16 cellular contexts compared by ENCODE assay signal in the genomic region with DNA sequence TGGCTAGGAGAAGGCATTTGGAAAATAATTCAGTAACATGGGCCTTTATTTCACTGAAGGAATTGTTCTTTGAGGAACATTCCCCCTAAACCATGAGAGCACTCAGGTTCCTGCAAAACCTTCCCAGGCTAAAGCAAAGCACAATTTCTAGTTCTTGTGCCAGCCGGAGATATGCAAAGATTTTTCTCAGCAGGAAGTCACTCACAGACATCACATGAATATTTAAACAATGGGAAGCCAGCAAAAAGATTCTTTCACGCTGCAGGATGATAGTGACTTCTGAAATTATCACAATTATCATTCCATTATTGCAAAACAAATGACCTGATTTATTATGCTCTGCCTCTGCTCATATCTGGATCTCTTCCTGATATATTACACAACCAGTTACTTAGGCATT.
A peak's percentile ranks its signal among the peaks of the same experiment; 100 is the strongest.
DNase-seq lines count a peak whose midpoint lies in the region; ATAC-seq, FAIRE-seq and TF ChIP-seq lines count a peak whose summit lies in the region.
"Had no signal": no experiment of that assay in that cellular context is flagged by ENCODE, and none has a peak within 500 bp of the region (broad histone marks: within the 10 kb centered on the region; RNA-seq: fewer than 3 reads in every experiment).

No MANE protein-coding gene starts in this region.

- H3K4me1 Mint-ChIP-seq in GM23338: peaks cover 37% of the 10 kb centered on the region
- peaks cover 13% of the 10 kb centered on the region for H3K4me1 Mint-ChIP-seq in activated T-helper 1 cell treated with anti-CD3 and anti-CD28 coated beads, Interleukin-12 subunit alpha, Interleukin-12 subunit beta, Interleukin-2, Interleukin-4 antibody, amounts not matched to agents 30 ng/mL and 10 ng/mL and 1 ng/mL, durations not matched to agents 14 hours and 24 hours and 36 hours (ENCODE audit: low read depth)
- H3K4me1 Mint-ChIP-seq: B cell had no signal

- TF ChIP-seq RAD21 in H1 (IDR thresholded peaks at IDR 0.05 in 1 of 2, conservative IDR thresholded peaks at IDR 0.05 in 1 of 2; ENCODE audit: low read depth in 2 of 2, low read length in 2 of 2): no peak

- H3K27ac ChIP-seq in GM23338 (ENCODE audit: low read depth): peak overlapping the region; percentile 47; the same call in 1 of the 2 replicates
- no peak overlapping the region for H3K27ac ChIP-seq in Karpas-422 (ENCODE audit: low read length)
- H3K27ac ChIP-seq in H1 (ENCODE audit: low read depth, low read length): peak overlapping the region; percentile 38; the same call in 1 of the 2 replicates
- peak overlapping the region; percentile 24 for H3K27ac ChIP-seq in neuronal stem cell (replicated peaks; ENCODE audit: low read length)
- H3K27ac ChIP-seq in thyroid gland: no peak overlapping the region

- H3F3A ChIP-seq in GM23338 (replicated peaks; ENCODE audit: low read depth): no peaks in the 10 kb centered on the region

- H3K18ac ChIP-seq in H1 (ENCODE audit: extremely low read depth, low read length) (no peak overlapping the region), neuronal stem cell (ENCODE audit: low read length) (no peak overlapping the region)

- H3K9me2 ChIP-seq in GM23338 (ENCODE audit: insufficient read depth): peaks cover 7% of the 10 kb centered on the region; the same call in 1 of the 2 replicates
- no peaks in the 10 kb centered on the region for H3K9me2 ChIP-seq in Karpas-422 (replicated peaks; ENCODE audit: insufficient read depth, low read length)

- H4K20me1 ChIP-seq in GM23338 (replicated peaks; ENCODE audit: insufficient read depth) (no peaks in the 10 kb centered on the region), Karpas-422 (ENCODE audit: insufficient read depth, low read depth, low read length) (no peaks in the 10 kb centered on the region), H1 (replicated peaks in 1 of 2; ENCODE audit: control insufficient read depth in 1 of 2, insufficient read depth in 2 of 2, low read length in 2 of 2) (no peaks in the 10 kb centered on the region)

- no peak for TF ChIP-seq EP300 in H1 (IDR thresholded peaks at IDR 0.05; ENCODE audit: borderline replicate concordance in 1 of 2, low read depth in 2 of 2, low read length in 2 of 2)

- H2BK5ac ChIP-seq in H1 (ENCODE audit: low read depth, low read length) (no peak overlapping the region), neuronal stem cell (ENCODE audit: low read length) (no peak overlapping the region)

- H3K9me3 Mint-ChIP-seq in GM23338: peaks cover 7% of the 10 kb centered on the region; the same call in 2 of the 3 replicates
- no peaks in the 10 kb centered on the region for H3K9me3 Mint-ChIP-seq in activated T-helper 1 cell treated with anti-CD3 and anti-CD28 coated beads, Interleukin-12 subunit alpha, Interleukin-12 subunit beta, Interleukin-2, Interleukin-4 antibody, amounts not matched to agents 30 ng/mL and 10 ng/mL and 1 ng/mL, durations not matched to agents 14 hours and 24 hours and 36 hours
- H3K9me3 Mint-ChIP-seq: CD4-positive, CD25-positive, alpha-beta regulatory T cell had no signal

- no peaks in the 10 kb centered on the region for H3K27me3 ChIP-seq in GM23338 (ENCODE audit: insufficient read depth)
- no peaks in the 10 kb centered on the region for H3K27me3 ChIP-seq in Karpas-422 (ENCODE audit: low read length)
- peaks cover 0 to 1% (median 0%) of the 10 kb centered on the region in 4 experiments; a peak in 1 of 7 replicates for H3K27me3 ChIP-seq in H1 (replicated peaks in 1 of 4; ENCODE audit: control insufficient read depth in 3 of 4, extremely low read depth in 1 of 4, insufficient read depth in 3 of 4, low read length in 3 of 4)
- no peaks in the 10 kb centered on the region for H3K27me3 ChIP-seq in neuronal stem cell (ENCODE audit: control insufficient read depth in 3 of 3, insufficient read depth in 3 of 3, low read depth in 1 of 3, low read length in 3 of 3)
- no peaks in the 10 kb centered on the region for H3K27me3 ChIP-seq in thyroid gland

- 37% methylated on average over 2 of the region's 2 CpGs; no CpG with 5 or more reads in 1 of the 2 experiments for WGBS in H1 (ENCODE audit: extremely low coverage in 1 of 2, insufficient coverage in 1 of 2, insufficient read length in 1 of 2, insufficient replicate concordance in 2 of 2, low coverage in 1 of 2, low lambda C conversion rate in 2 of 2, missing lambda C conversion rate in 1 of 2), 2 experiments
- WGBS in neuronal stem cell (ENCODE audit: extremely low coverage in 2 of 2, insufficient read length in 2 of 2, insufficient replicate concordance in 1 of 2), 2 donors: no CpG with 5 or more reads among the region's 2 CpGs
- 63 to 69% methylated on average over 2 of the region's 2 CpGs for WGBS in thyroid gland, 2 donors

- peaks cover 5% of the 10 kb centered on the region for H3K36me3 Mint-ChIP-seq in GM23338 (ENCODE audit: low read depth)
- peaks cover 3% of the 10 kb centered on the region for H3K36me3 Mint-ChIP-seq in activated T-helper 1 cell treated with anti-CD3 and anti-CD28 coated beads, Interleukin-12 subunit alpha, Interleukin-12 subunit beta, Interleukin-2, Interleukin-4 antibody, amounts not matched to agents 30 ng/mL and 10 ng/mL and 1 ng/mL, durations not matched to agents 14 hours and 24 hours and 36 hours (ENCODE audit: low read depth)
- H3K36me3 Mint-ChIP-seq: CD4-positive, CD25-positive, alpha-beta regulatory T cell had no signal

- no peaks in the 10 kb centered on the region for H3K23me2 ChIP-seq in H1 (ENCODE audit: low read depth, low read length)

- H3K79me2 ChIP-seq in GM23338 (replicated peaks; ENCODE audit: insufficient read depth): no peaks in the 10 kb centered on the region
- H3K79me2 ChIP-seq in Karpas-422 (ENCODE audit: low read length): no peaks in the 10 kb centered on the region
- no peaks in the 10 kb centered on the region for H3K79me2 ChIP-seq in H1 (ENCODE audit: control insufficient read depth in 1 of 2, insufficient read depth in 2 of 2, low read length in 2 of 2)

- no peak overlapping the region for H2BK12ac ChIP-seq in H1 (ENCODE audit: low read depth, low read length)
- no peak overlapping the region for H2BK12ac ChIP-seq in neuronal stem cell (ENCODE audit: low read length)

- no peaks in the 10 kb centered on the region for H3K79me1 ChIP-seq in H1 (ENCODE audit: low read depth, low read length)
- no peaks in the 10 kb centered on the region for H3K79me1 ChIP-seq in neuronal stem cell (ENCODE audit: low read depth, low read length)

- no peak overlapping the region for H3K56ac ChIP-seq in H1 (replicated peaks; ENCODE audit: insufficient read length, low read depth, low read length)

- POLR2A ChIA-PET in H1 (lab: Charles Lee; ENCODE audit: partially characterized antibody): interaction anchor here (1.2 kb wide), 1 partner anchor 17 kb away, joined by 4 read pairs; no protein-coding TSS in a partner anchor

- DNase-seq in GM23338 (ENCODE audit: low spot score): peak; percentile 13
- DNase-seq in Karpas-422: peak; percentile 6
- DNase-seq in H1 (ENCODE audit: low read depth in 1 of 2, low spot score in 2 of 2): no peak
- no peak for DNase-seq in neuronal stem cell (ENCODE audit: low spot score)
- DNase-seq in left cardiac atrium: no peak
- no peak for DNase-seq in activated T-helper 1 cell treated with anti-CD3 and anti-CD28 coated beads, Interleukin-12 subunit alpha, Interleukin-12 subunit beta, Interleukin-2, Interleukin-4 antibody, amounts not matched to agents 30 ng/mL and 10 ng/mL and 1 ng/mL, durations not matched to agents 14 hours and 24 hours and 36 hours (ENCODE audit: low spot score)
- no peak for DNase-seq in thyroid gland
- DNase-seq: CD4-positive, CD25-positive, alpha-beta regulatory T cell; KG1; NCI-H1694 treated with DMSO at 0.1 percent for 48 hours; NCI-H2107; NCI-H446; NCI-H774; PC-3 had no signal

- FAIRE-seq in H1 (lab: Jason Lieb, UNC): no peak

- no peaks in the 10 kb centered on the region for H3K27me3 Mint-ChIP-seq in GM23338 (ENCODE audit: insufficient read depth, low read depth, poor library complexity)
- no peaks in the 10 kb centered on the region for H3K27me3 Mint-ChIP-seq in activated T-helper 1 cell treated with anti-CD3 and anti-CD28 coated beads, Interleukin-12 subunit alpha, Interleukin-12 subunit beta, Interleukin-2, Interleukin-4 antibody, amounts not matched to agents 30 ng/mL and 10 ng/mL and 1 ng/mL, durations not matched to agents 14 hours and 24 hours and 36 hours (ENCODE audit: insufficient read depth)
- H3K27me3 Mint-ChIP-seq: B cell; CD4-positive, CD25-positive, alpha-beta regulatory T cell had no signal

- H3K14ac ChIP-seq in H1 (ENCODE audit: insufficient read length): no peak overlapping the region
- H3K14ac ChIP-seq in neuronal stem cell (ENCODE audit: low read length): no peak overlapping the region

- H4K91ac ChIP-seq in H1 (replicated peaks; ENCODE audit: insufficient read length, low read length) (no peak overlapping the region), neuronal stem cell (ENCODE audit: low read depth, low read length, poor library complexity) (no peak overlapping the region)

- no peak overlapping the region for H2BK15ac ChIP-seq in H1 (ENCODE audit: low read length)
- H2BK15ac ChIP-seq in neuronal stem cell (ENCODE audit: low read length): no peak overlapping the region

- ATAC-seq in GM23338: no peak
- ATAC-seq in left cardiac atrium: no peak
- ATAC-seq: PC-3 had no signal

- no peaks in the 10 kb centered on the region for H3K36me3 ChIP-seq in GM23338 (ENCODE audit: insufficient read depth)
- no peaks in the 10 kb centered on the region for H3K36me3 ChIP-seq in Karpas-422 (ENCODE audit: insufficient read depth, low read length)
- no peaks in the 10 kb centered on the region for H3K36me3 ChIP-seq in H1 (ENCODE audit: control insufficient read depth in 2 of 4, insufficient read depth in 4 of 4, low read length in 3 of 4)
- H3K36me3 ChIP-seq in neuronal stem cell (replicated peaks in 1 of 2; ENCODE audit: control insufficient read depth in 2 of 2, insufficient read depth in 2 of 2, low read length in 2 of 2): no peaks in the 10 kb centered on the region
- no peaks in the 10 kb centered on the region for H3K36me3 ChIP-seq in thyroid gland
- H3K36me3 ChIP-seq: HAP-1 had no signal

- CTCF ChIA-PET in H1 (lab: Charles Lee; ENCODE audit: partially characterized antibody): interaction anchor here (0.5 to 2.0 kb wide), 5 partner anchors 9 to 692 kb away, joined by 3 to 7 read pairs (median 3); no protein-coding TSS in a partner anchor

- TF ChIP-seq POLR2A in H1 (IDR thresholded peaks at IDR 0.05; ENCODE audit: control extremely low read depth in 1 of 2, low read depth in 2 of 2, low read length in 2 of 2) (no peak), thyroid gland (IDR thresholded peaks at IDR 0.05) (no peak)

- H2BK120ac ChIP-seq in H1 (replicated peaks; ENCODE audit: low read depth, low read length): no peak overlapping the region
- H2BK120ac ChIP-seq in neuronal stem cell (ENCODE audit: low read depth, low read length): no peak overlapping the region

- H3K4me2 ChIP-seq in GM23338 (peak overlapping the region; percentile 54), Karpas-422 (ENCODE audit: low read depth, low read length, poor library complexity, severe bottlenecking) (no peak overlapping the region), H1 (ENCODE audit: insufficient read depth in 1 of 2, low read depth in 2 of 2, low read length in 2 of 2) (peak overlapping the region; percentile 20 to 86; a peak in 1 of 4 replicates), neuronal stem cell (ENCODE audit: insufficient read depth, low read length, poor library complexity, severe bottlenecking) (no peak overlapping the region)

- no peak overlapping the region for H3K4me3 ChIP-seq in GM23338
- no peak overlapping the region for H3K4me3 ChIP-seq in Karpas-422 (ENCODE audit: low read length)
- H3K4me3 ChIP-seq in H1 (ENCODE audit: extremely low read depth in 1 of 4, insufficient read depth in 2 of 4, low read depth in 3 of 4, low read length in 4 of 4): no peak overlapping the region
- no peak overlapping the region for H3K4me3 ChIP-seq in neuronal stem cell (ENCODE audit: low read length in 2 of 2)
- H3K4me3 ChIP-seq in thyroid gland (replicated peaks in 1 of 3): no peak overlapping the region
- H3K4me3 ChIP-seq: HAP-1 had no signal

- H2BK20ac ChIP-seq in H1 (ENCODE audit: low read length): no peak overlapping the region

- H3K23ac ChIP-seq in H1 (ENCODE audit: insufficient read length) (no peak overlapping the region), neuronal stem cell (ENCODE audit: low read depth, low read length, poor library complexity) (no peak overlapping the region)

- H3K9me3 ChIP-seq in Karpas-422 (ENCODE audit: low read length) (no peaks in the 10 kb centered on the region), H1 (ENCODE audit: insufficient read depth in 2 of 2, low read depth in 1 of 2, low read length in 1 of 2) (0 out of 4 replicates have a peak, but pooled peaks cover 4 to 5% of the 10 kb centered on the region in 2 experiments), neuronal stem cell (replicated peaks in 1 of 2; ENCODE audit: control insufficient read depth in 2 of 2, insufficient read depth in 1 of 2, low read depth in 1 of 2, low read length in 2 of 2) (peaks cover 0 to 6% of the 10 kb centered on the region in 2 donors), thyroid gland (no peaks in the 10 kb centered on the region)
- H3K9me3 ChIP-seq: HAP-1 had no signal

- H3K4me1 ChIP-seq in GM23338 (ENCODE audit: insufficient read depth) (peaks cover 38% of the 10 kb centered on the region), Karpas-422 (ENCODE audit: low read length) (no peaks in the 10 kb centered on the region), H1 (replicated peaks in 1 of 4; ENCODE audit: control insufficient read depth in 3 of 4, insufficient read depth in 4 of 4, low read length in 3 of 4) (peaks cover 10 to 18% (median 14%) of the 10 kb centered on the region in 4 experiments), neuronal stem cell (ENCODE audit: control insufficient read depth in 2 of 2, insufficient read depth in 1 of 2, low read depth in 1 of 2, low read length in 2 of 2) (peaks cover 14 to 19% of the 10 kb centered on the region in 2 donors), thyroid gland (no peaks in the 10 kb centered on the region)

- intact Hi-C loops in left cardiac atrium (cut with DNase I) (no loop called here), thyroid gland (cut with DNase I) (no loop called here)
- intact Hi-C loops in activated T-helper 1 cell treated with anti-CD3 and anti-CD28 coated beads, Interleukin-12 subunit alpha, Interleukin-12 subunit beta, Interleukin-2, Interleukin-4 antibody, amounts not matched to agents 30 ng/mL and 10 ng/mL and 1 ng/mL, durations not matched to agents 14 hours and 24 hours and 36 hours (cut with micrococcal nuclease): no loop called here

- TF ChIP-seq CTCF in GM23338 (conservative IDR thresholded peaks at IDR 0.05; ENCODE audit: low read depth in 2 of 2): no peak
- TF ChIP-seq CTCF in H1 (IDR thresholded peaks at IDR 0.05; ENCODE audit: control extremely low read depth in 1 of 3, insufficient read depth in 1 of 3, low read depth in 1 of 3, low read length in 3 of 3): no peak
- TF ChIP-seq CTCF in thyroid gland (IDR thresholded peaks at IDR 0.05): no peak

- H3K4ac ChIP-seq in H1 (replicated peaks; ENCODE audit: insufficient read length, low read depth, low read length): no peak overlapping the region
- no peak overlapping the region for H3K4ac ChIP-seq in neuronal stem cell (ENCODE audit: low read length)

- no peak overlapping the region for H3K9ac ChIP-seq in Karpas-422 (ENCODE audit: low read length)
- no peak overlapping the region for H3K9ac ChIP-seq in H1 (replicated peaks in 1 of 4; ENCODE audit: extremely low read depth in 1 of 4, low read depth in 3 of 4, low read length in 3 of 4)
- no peak overlapping the region for H3K9ac ChIP-seq in neuronal stem cell (ENCODE audit: low read depth, low read length, poor library complexity)

- peak overlapping the region; percentile 84 for H3K27ac Mint-ChIP-seq in GM23338
- no peak overlapping the region for H3K27ac Mint-ChIP-seq in activated T-helper 1 cell treated with anti-CD3 and anti-CD28 coated beads, Interleukin-12 subunit alpha, Interleukin-12 subunit beta, Interleukin-2, Interleukin-4 antibody, amounts not matched to agents 30 ng/mL and 10 ng/mL and 1 ng/mL, durations not matched to agents 14 hours and 24 hours and 36 hours
- H3K27ac Mint-ChIP-seq: B cell; CD4-positive, CD25-positive, alpha-beta regulatory T cell had no signal

- H2AK5ac ChIP-seq in H1 (ENCODE audit: low read depth, low read length) (no peak overlapping the region), neuronal stem cell (ENCODE audit: low read depth, low read length) (no peak overlapping the region)

- H4K5ac ChIP-seq in H1 (ENCODE audit: insufficient read length, low read depth, low read length): no peak overlapping the region

- H3K4me3 Mint-ChIP-seq in GM23338: peak overlapping the region; percentile 37; the same call in 1 of the 3 replicates
- no peak overlapping the region for H3K4me3 Mint-ChIP-seq in activated T-helper 1 cell treated with anti-CD3 and anti-CD28 coated beads, Interleukin-12 subunit alpha, Interleukin-12 subunit beta, Interleukin-2, Interleukin-4 antibody, amounts not matched to agents 30 ng/mL and 10 ng/mL and 1 ng/mL, durations not matched to agents 14 hours and 24 hours and 36 hours
- H3K4me3 Mint-ChIP-seq: B cell; CD4-positive, CD25-positive, alpha-beta regulatory T cell had no signal

- H2AFZ ChIP-seq in GM23338 (no peak overlapping the region), Karpas-422 (ENCODE audit: low read length) (no peak overlapping the region), H1 (ENCODE audit: low read length) (no peak overlapping the region), neuronal stem cell (ENCODE audit: low read length) (no peak overlapping the region)

- H4K8ac ChIP-seq in H1 (ENCODE audit: extremely low read depth, insufficient read depth, low read length): no peak overlapping the region
- H4K8ac ChIP-seq in neuronal stem cell (ENCODE audit: low read depth, low read length): no peak overlapping the region

Comparison
In these comparisons a context has a peak if more than half of its experiments do, and no peak if none do; other contexts are left out.
1. DNase-seq: peak in GM23338 (single experiment) and Karpas-422 (single experiment); none in H1 (0 of 2), neuronal stem cell (single experiment), left cardiac atrium (single experiment), activated T-helper 1 cell treated with anti-CD3 and anti-CD28 coated beads, Interleukin-12 subunit alpha, Interleukin-12 subunit beta, Interleukin-2, Interleukin-4 antibody, amounts not matched to agents 30 ng/mL and 10 ng/mL and 1 ng/mL, durations not matched to agents 14 hours and 24 hours and 36 hours (single experiment) and thyroid gland (0 of 2).
2. H3K27ac ChIP-seq: peak in GM23338 (single experiment), H1 (single experiment) and neuronal stem cell (single experiment); none in Karpas-422 (single experiment) and thyroid gland (0 of 3).
3. H3K4me2 ChIP-seq: peak in GM23338 (single experiment) and H1 (2 of 2); none in Karpas-422 (single experiment) and neuronal stem cell (single experiment).